Comparison of ENCODE assay signal across 1 cellular context in the genomic region with DNA sequence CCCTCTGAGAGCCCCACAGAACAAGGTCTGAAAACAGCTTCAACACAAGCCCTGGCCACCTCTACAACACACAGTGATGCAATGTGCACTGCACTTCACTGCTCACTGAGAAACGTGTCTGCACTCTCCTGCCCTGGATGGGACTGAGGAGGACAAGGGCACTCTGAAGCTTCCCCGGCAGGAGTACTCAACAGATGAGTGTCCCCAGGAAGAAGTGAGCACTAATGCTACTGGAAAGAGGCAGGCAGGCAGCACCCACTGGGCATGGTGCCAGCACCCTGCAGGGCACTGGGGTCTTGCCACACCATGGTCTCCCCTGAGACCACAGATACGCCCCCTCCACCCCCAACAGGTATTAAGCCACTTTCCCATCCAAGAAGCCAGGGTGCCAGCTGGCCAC.
A peak's percentile ranks its signal among the peaks of the same experiment; 100 is the strongest.
TF ChIP-seq lines count a peak whose summit lies in the region.

No MANE protein-coding gene starts in this region.

TF ChIP-seq in GM12878, 131 proteins besides CTCF, POLR2A, EP300 and RAD21 (continues in another document):
- no peak for TF ChIP-seq RB1 (IDR thresholded peaks at IDR 0.05; ENCODE audit: borderline replicate concordance)
- peak; percentile 59; the same call in 1 of the 2 replicates for TF ChIP-seq POLR2AphosphoS5 (IDR thresholded peaks at IDR 0.05; ENCODE audit: low read length)
- TF ChIP-seq, protein P1, sequence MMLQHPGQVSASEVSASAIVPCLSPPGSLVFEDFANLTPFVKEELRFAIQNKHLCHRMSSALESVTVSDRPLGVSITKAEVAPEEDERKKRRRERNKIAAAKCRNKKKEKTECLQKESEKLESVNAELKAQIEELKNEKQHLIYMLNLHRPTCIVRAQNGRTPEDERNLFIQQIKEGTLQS (IDR thresholded peaks at IDR 0.05; ENCODE audit: borderline replicate concordance, extremely low read depth, low read depth, low read length) = no peak
- TF ChIP-seq, protein P2, sequence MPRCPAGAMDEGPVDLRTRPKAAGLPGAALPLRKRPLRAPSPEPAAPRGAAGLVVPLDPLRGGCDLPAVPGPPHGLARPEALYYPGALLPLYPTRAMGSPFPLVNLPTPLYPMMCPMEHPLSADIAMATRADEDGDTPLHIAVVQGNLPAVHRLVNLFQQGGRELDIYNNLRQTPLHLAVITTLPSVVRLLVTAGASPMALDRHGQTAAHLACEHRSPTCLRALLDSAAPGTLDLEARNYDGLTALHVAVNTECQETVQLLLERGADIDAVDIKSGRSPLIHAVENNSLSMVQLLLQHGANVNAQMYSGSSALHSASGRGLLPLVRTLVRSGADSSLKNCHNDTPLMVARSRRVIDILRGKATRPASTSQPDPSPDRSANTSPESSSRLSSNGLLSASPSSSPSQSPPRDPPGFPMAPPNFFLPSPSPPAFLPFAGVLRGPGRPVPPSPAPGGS (IDR thresholded peaks at IDR 0.05; ENCODE audit: borderline replicate concordance, insufficient read depth, low read depth, low read length, poor library complexity, severe bottlenecking) = no peak
- no peak for TF ChIP-seq ATF7 (IDR thresholded peaks at IDR 0.05; ENCODE audit: low read depth)
- no peak for TF ChIP-seq NFYA (IDR thresholded peaks at IDR 0.05; ENCODE audit: borderline replicate concordance, low read depth, low read length)
- no peak for TF ChIP-seq BMI1 (IDR thresholded peaks at IDR 0.05; ENCODE audit: borderline replicate concordance)
- TF ChIP-seq, protein P3, sequence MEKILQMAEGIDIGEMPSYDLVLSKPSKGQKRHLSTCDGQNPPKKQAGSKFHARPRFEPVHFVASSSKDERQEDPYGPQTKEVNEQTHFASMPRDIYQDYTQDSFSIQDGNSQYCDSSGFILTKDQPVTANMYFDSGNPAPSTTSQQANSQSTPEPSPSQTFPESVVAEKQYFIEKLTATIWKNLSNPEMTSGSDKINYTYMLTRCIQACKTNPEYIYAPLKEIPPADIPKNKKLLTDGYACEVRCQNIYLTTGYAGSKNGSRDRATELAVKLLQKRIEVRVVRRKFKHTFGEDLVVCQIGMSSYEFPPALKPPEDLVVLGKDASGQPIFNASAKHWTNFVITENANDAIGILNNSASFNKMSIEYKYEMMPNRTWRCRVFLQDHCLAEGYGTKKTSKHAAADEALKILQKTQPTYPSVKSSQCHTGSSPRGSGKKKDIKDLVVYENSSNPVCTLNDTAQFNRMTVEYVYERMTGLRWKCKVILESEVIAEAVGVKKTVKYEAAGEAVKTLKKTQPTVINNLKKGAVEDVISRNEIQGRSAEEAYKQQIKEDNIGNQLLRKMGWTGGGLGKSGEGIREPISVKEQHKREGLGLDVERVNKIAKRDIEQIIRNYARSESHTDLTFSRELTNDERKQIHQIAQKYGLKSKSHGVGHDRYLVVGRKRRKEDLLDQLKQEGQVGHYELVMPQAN (conservative IDR thresholded peaks at IDR 0.05) = no peak
- no peak for TF ChIP-seq ZNF622 (IDR thresholded peaks at IDR 0.05)
- no peak for TF ChIP-seq ZNF384 (IDR thresholded peaks at IDR 0.05; ENCODE audit: borderline replicate concordance, low read depth, low read length)
- no peak for TF ChIP-seq EZH2 (IDR thresholded peaks at IDR 0.05; ENCODE audit: borderline replicate concordance, control insufficient read depth, low read depth, low read length)
- TF ChIP-seq, protein P4, sequence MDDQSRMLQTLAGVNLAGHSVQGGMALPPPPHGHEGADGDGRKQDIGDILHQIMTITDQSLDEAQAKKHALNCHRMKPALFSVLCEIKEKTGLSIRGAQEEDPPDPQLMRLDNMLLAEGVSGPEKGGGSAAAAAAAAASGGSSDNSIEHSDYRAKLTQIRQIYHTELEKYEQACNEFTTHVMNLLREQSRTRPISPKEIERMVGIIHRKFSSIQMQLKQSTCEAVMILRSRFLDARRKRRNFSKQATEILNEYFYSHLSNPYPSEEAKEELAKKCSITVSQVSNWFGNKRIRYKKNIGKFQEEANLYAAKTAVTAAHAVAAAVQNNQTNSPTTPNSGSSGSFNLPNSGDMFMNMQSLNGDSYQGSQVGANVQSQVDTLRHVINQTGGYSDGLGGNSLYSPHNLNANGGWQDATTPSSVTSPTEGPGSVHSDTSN (IDR thresholded peaks at IDR 0.05; ENCODE audit: insufficient replicate concordance, low read depth, low read length) = no peak
- TF ChIP-seq, protein P5, sequence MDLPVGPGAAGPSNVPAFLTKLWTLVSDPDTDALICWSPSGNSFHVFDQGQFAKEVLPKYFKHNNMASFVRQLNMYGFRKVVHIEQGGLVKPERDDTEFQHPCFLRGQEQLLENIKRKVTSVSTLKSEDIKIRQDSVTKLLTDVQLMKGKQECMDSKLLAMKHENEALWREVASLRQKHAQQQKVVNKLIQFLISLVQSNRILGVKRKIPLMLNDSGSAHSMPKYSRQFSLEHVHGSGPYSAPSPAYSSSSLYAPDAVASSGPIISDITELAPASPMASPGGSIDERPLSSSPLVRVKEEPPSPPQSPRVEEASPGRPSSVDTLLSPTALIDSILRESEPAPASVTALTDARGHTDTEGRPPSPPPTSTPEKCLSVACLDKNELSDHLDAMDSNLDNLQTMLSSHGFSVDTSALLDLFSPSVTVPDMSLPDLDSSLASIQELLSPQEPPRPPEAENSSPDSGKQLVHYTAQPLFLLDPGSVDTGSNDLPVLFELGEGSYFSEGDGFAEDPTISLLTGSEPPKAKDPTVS (IDR thresholded peaks at IDR 0.05; ENCODE audit: low read depth, low read length) = no peak
- TF ChIP-seq RFX5 (IDR thresholded peaks at IDR 0.05; ENCODE audit: low read depth, low read length) = no peak
- TF ChIP-seq, protein P6, sequence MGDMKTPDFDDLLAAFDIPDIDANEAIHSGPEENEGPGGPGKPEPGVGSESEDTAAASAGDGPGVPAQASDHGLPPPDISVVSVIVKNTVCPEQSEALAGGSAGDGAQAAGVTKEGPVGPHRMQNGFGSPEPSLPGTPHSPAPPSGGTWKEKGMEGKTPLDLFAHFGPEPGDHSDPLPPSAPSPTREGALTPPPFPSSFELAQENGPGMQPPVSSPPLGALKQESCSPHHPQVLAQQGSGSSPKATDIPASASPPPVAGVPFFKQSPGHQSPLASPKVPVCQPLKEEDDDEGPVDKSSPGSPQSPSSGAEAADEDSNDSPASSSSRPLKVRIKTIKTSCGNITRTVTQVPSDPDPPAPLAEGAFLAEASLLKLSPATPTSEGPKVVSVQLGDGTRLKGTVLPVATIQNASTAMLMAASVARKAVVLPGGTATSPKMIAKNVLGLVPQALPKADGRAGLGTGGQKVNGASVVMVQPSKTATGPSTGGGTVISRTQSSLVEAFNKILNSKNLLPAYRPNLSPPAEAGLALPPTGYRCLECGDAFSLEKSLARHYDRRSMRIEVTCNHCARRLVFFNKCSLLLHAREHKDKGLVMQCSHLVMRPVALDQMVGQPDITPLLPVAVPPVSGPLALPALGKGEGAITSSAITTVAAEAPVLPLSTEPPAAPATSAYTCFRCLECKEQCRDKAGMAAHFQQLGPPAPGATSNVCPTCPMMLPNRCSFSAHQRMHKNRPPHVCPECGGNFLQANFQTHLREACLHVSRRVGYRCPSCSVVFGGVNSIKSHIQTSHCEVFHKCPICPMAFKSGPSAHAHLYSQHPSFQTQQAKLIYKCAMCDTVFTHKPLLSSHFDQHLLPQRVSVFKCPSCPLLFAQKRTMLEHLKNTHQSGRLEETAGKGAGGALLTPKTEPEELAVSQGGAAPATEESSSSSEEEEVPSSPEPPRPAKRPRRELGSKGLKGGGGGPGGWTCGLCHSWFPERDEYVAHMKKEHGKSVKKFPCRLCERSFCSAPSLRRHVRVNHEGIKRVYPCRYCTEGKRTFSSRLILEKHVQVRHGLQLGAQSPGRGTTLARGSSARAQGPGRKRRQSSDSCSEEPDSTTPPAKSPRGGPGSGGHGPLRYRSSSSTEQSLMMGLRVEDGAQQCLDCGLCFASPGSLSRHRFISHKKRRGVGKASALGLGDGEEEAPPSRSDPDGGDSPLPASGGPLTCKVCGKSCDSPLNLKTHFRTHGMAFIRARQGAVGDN (IDR thresholded peaks at IDR 0.05) = no peak; the same call in 1 of the 2 replicates
- TF ChIP-seq MEF2B (IDR thresholded peaks at IDR 0.05; ENCODE audit: partially characterized antibody, poor library complexity, severe bottlenecking) = peak; percentile 46
- 0 out of 2 replicates have a peak, but pooled peaks have one; percentile 26 for TF ChIP-seq IKZF1 (conservative IDR thresholded peaks at IDR 0.05)
- no peak for TF ChIP-seq RCOR1 (conservative IDR thresholded peaks at IDR 0.05; ENCODE audit: low read depth, low read length)
- no peak for TF ChIP-seq GABPA (IDR thresholded peaks at IDR 0.05; ENCODE audit: low read depth)
- TF ChIP-seq, protein P7, sequence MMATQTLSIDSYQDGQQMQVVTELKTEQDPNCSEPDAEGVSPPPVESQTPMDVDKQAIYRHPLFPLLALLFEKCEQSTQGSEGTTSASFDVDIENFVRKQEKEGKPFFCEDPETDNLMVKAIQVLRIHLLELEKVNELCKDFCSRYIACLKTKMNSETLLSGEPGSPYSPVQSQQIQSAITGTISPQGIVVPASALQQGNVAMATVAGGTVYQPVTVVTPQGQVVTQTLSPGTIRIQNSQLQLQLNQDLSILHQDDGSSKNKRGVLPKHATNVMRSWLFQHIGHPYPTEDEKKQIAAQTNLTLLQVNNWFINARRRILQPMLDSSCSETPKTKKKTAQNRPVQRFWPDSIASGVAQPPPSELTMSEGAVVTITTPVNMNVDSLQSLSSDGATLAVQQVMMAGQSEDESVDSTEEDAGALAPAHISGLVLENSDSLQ (IDR thresholded peaks at IDR 0.05) = no peak
- no peak for TF ChIP-seq BCL11A (IDR thresholded peaks at IDR 0.05; ENCODE audit: low read depth, low read length)
- no peak; the same call in none of the 2 replicates for TF ChIP-seq EED (IDR thresholded peaks at IDR 0.05; ENCODE audit: low read depth)
- TF ChIP-seq ZNF217 (IDR thresholded peaks at IDR 0.05) = no peak
- TF ChIP-seq LARP7 (IDR thresholded peaks at IDR 0.05) = 0 out of 2 replicates have a peak, but pooled peaks have one; percentile 26
- TF ChIP-seq, protein P8, sequence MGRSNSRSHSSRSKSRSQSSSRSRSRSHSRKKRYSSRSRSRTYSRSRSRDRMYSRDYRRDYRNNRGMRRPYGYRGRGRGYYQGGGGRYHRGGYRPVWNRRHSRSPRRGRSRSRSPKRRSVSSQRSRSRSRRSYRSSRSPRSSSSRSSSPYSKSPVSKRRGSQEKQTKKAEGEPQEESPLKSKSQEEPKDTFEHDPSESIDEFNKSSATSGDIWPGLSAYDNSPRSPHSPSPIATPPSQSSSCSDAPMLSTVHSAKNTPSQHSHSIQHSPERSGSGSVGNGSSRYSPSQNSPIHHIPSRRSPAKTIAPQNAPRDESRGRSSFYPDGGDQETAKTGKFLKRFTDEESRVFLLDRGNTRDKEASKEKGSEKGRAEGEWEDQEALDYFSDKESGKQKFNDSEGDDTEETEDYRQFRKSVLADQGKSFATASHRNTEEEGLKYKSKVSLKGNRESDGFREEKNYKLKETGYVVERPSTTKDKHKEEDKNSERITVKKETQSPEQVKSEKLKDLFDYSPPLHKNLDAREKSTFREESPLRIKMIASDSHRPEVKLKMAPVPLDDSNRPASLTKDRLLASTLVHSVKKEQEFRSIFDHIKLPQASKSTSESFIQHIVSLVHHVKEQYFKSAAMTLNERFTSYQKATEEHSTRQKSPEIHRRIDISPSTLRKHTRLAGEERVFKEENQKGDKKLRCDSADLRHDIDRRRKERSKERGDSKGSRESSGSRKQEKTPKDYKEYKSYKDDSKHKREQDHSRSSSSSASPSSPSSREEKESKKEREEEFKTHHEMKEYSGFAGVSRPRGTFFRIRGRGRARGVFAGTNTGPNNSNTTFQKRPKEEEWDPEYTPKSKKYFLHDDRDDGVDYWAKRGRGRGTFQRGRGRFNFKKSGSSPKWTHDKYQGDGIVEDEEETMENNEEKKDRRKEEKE (IDR thresholded peaks at IDR 0.05) = no peak
- no peak for TF ChIP-seq TCF3 (IDR thresholded peaks at IDR 0.05; ENCODE audit: borderline replicate concordance, insufficient read depth, low read depth, low read length)
- TF ChIP-seq SMARCA5 (IDR thresholded peaks at IDR 0.05) = no peak
- TF ChIP-seq KLF5 (IDR thresholded peaks at IDR 0.05; ENCODE audit: partially characterized antibody) = no peak
- no peak for TF ChIP-seq SP1 (IDR thresholded peaks at IDR 0.05; ENCODE audit: low read depth, low read length)
- TF ChIP-seq RAD51 (IDR thresholded peaks at IDR 0.05) = no peak
- peak; percentile 16; the same call in 1 of the 2 replicates for TF ChIP-seq BACH1 (IDR thresholded peaks at IDR 0.05; ENCODE audit: borderline replicate concordance)
- TF ChIP-seq, protein P9, sequence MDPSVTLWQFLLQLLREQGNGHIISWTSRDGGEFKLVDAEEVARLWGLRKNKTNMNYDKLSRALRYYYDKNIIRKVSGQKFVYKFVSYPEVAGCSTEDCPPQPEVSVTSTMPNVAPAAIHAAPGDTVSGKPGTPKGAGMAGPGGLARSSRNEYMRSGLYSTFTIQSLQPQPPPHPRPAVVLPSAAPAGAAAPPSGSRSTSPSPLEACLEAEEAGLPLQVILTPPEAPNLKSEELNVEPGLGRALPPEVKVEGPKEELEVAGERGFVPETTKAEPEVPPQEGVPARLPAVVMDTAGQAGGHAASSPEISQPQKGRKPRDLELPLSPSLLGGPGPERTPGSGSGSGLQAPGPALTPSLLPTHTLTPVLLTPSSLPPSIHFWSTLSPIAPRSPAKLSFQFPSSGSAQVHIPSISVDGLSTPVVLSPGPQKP (IDR thresholded peaks at IDR 0.05; ENCODE audit: low read depth, low read length) = no peak
- no peak for TF ChIP-seq YBX1 (IDR thresholded peaks at IDR 0.05)
- TF ChIP-seq, protein P10, sequence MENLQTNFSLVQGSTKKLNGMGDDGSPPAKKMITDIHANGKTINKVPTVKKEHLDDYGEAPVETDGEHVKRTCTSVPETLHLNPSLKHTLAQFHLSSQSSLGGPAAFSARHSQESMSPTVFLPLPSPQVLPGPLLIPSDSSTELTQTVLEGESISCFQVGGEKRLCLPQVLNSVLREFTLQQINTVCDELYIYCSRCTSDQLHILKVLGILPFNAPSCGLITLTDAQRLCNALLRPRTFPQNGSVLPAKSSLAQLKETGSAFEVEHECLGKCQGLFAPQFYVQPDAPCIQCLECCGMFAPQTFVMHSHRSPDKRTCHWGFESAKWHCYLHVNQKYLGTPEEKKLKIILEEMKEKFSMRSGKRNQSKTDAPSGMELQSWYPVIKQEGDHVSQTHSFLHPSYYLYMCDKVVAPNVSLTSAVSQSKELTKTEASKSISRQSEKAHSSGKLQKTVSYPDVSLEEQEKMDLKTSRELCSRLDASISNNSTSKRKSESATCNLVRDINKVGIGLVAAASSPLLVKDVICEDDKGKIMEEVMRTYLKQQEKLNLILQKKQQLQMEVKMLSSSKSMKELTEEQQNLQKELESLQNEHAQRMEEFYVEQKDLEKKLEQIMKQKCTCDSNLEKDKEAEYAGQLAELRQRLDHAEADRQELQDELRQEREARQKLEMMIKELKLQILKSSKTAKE (IDR thresholded peaks at IDR 0.05; ENCODE audit: low read depth, poor library complexity, severe bottlenecking) = no peak
- TF ChIP-seq, protein P11, sequence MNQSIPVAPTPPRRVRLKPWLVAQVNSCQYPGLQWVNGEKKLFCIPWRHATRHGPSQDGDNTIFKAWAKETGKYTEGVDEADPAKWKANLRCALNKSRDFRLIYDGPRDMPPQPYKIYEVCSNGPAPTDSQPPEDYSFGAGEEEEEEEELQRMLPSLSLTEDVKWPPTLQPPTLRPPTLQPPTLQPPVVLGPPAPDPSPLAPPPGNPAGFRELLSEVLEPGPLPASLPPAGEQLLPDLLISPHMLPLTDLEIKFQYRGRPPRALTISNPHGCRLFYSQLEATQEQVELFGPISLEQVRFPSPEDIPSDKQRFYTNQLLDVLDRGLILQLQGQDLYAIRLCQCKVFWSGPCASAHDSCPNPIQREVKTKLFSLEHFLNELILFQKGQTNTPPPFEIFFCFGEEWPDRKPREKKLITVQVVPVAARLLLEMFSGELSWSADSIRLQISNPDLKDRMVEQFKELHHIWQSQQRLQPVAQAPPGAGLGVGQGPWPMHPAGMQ (IDR thresholded peaks at IDR 0.05; ENCODE audit: borderline replicate concordance) = no peak
